27 cellular contexts compared by ENCODE assay signal in the genomic region with DNA sequence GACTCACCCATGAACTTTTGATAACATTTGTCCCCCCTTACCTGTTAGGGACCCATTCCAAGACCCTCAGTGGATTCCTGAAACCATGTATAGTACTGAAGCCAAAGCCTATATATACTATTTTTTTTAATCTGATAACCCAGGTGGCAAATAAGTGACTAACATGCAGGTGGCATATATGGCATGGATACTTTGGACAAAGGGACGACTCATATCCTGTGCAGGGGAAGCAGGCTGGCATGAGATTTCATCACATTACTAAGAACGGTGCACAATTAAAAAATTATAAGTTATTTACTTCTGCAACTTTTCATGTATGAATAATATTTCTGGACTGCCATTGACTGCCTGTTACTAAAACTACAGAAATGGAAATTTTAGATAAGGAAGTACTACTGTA.
"Had no signal": no experiment of that assay in that cellular context is flagged by ENCODE, and none has a peak within 500 bp of the region (broad histone marks: within the 10 kb centered on the region; RNA-seq: fewer than 3 reads in every experiment).

No MANE protein-coding gene starts in this region.

- H3K27me3 Mint-ChIP-seq: activated CD4-positive, alpha-beta memory T cell treated with anti-CD3 and anti-CD28 coated beads for 36 hours; activated CD4-positive, alpha-beta T cell treated with anti-CD3 and anti-CD28 coated beads, Interleukin-2, amount 10 ng/mL, durations not matched to agents 24 days and 14 days; activated naive CD4-positive, alpha-beta T cell treated with anti-CD3 and anti-CD28 coated beads, Interleukin-2, amount 50 U/mL, for 24 hours; activated naive CD8-positive, alpha-beta T cell treated with anti-CD3 and anti-CD28 coated beads, Interleukin-2, amount 50 U/mL, for 24 hours; central memory CD8-positive, alpha-beta T cell; dendritic cell treated with granulocyte-macrophage colony-stimulating factor and Interleukin-4, amounts not matched to agents 40 ng/mL and 50 ng/mL, for 4 days; natural killer cell treated with Interleukin-12 subunit alpha and Interleukin-12 subunit beta and Interleukin-15 and Interleukin-18, amount 100 ng/mL, for 72 hours; stimulated activated naive B cell treated with anti-CD40 and anti-IgM and Interleukin-4, amounts not matched to agents 10 μg/mL and 1 μg/mL and 100 μg/mL, for 72 hours had no signal

- H3K4me3 Mint-ChIP-seq: activated CD4-positive, alpha-beta memory T cell treated with anti-CD3 and anti-CD28 coated beads for 36 hours; activated CD4-positive, alpha-beta T cell treated with anti-CD3 and anti-CD28 coated beads, Interleukin-2, amount 10 ng/mL, durations not matched to agents 24 days and 14 days; activated naive CD4-positive, alpha-beta T cell treated with anti-CD3 and anti-CD28 coated beads, Interleukin-2, amount 50 U/mL, for 24 hours; activated naive CD8-positive, alpha-beta T cell treated with anti-CD3 and anti-CD28 coated beads, Interleukin-2, amount 50 U/mL, for 24 hours; central memory CD8-positive, alpha-beta T cell; dendritic cell treated with granulocyte-macrophage colony-stimulating factor and Interleukin-4, amounts not matched to agents 40 ng/mL and 50 ng/mL, for 4 days; endodermal cell; immature natural killer cell; natural killer cell treated with Interleukin-12 subunit alpha and Interleukin-12 subunit beta and Interleukin-15 and Interleukin-18, amount 100 ng/mL, for 72 hours; stimulated activated naive B cell treated with anti-CD40 and anti-IgM and Interleukin-4, amounts not matched to agents 10 μg/mL and 1 μg/mL and 100 μg/mL, for 72 hours had no signal

- H3K27ac ChIP-seq: gastrocnemius medialis, left lung, lower lobe of right lung, stomach, thyroid gland, upper lobe of left lung, vagina had no signal

- H3K9me3 ChIP-seq: gastrocnemius medialis, left lung, lower lobe of right lung, thyroid gland, upper lobe of left lung, vagina had no signal

- H3K9me3 Mint-ChIP-seq: activated CD4-positive, alpha-beta T cell treated with anti-CD3 and anti-CD28 coated beads, Interleukin-2, amount 10 ng/mL, durations not matched to agents 24 days and 14 days; activated naive CD4-positive, alpha-beta T cell treated with anti-CD3 and anti-CD28 coated beads, Interleukin-2, amount 50 U/mL, for 24 hours; activated naive CD8-positive, alpha-beta T cell treated with anti-CD3 and anti-CD28 coated beads, Interleukin-2, amount 50 U/mL, for 24 hours; endodermal cell had no signal

- H3K4me3 ChIP-seq: gastrocnemius medialis, left lung, lower lobe of right lung, stomach, thyroid gland, upper lobe of left lung, vagina had no signal

- H3K4me1 Mint-ChIP-seq: activated CD4-positive, alpha-beta T cell treated with anti-CD3 and anti-CD28 coated beads, Interleukin-2, amount 10 ng/mL, durations not matched to agents 24 days and 14 days; activated naive CD4-positive, alpha-beta T cell treated with anti-CD3 and anti-CD28 coated beads, Interleukin-2, amount 50 U/mL, for 24 hours; activated naive CD8-positive, alpha-beta T cell treated with anti-CD3 and anti-CD28 coated beads, Interleukin-2, amount 50 U/mL, for 24 hours; central memory CD8-positive, alpha-beta T cell; immature natural killer cell; stimulated activated naive B cell treated with anti-CD40 and anti-IgM and Interleukin-4, amounts not matched to agents 10 μg/mL and 1 μg/mL and 100 μg/mL, for 72 hours had no signal

- H3K36me3 ChIP-seq: gastrocnemius medialis, left lung, lower lobe of right lung, stomach, thyroid gland, upper lobe of left lung, vagina had no signal

- H3K27me3 ChIP-seq: gastrocnemius medialis, left lung, stomach, thyroid gland, upper lobe of left lung, vagina had no signal

- DNase-seq: activated CD4-positive, alpha-beta memory T cell treated with anti-CD3 and anti-CD28 coated beads for 36 hours; activated CD4-positive, alpha-beta T cell treated with anti-CD3 and anti-CD28 coated beads, Interleukin-2, amount 10 ng/mL, durations not matched to agents 24 days and 14 days; activated CD4-positive, CD25-positive, alpha-beta regulatory T cell treated with anti-CD3 and anti-CD28 coated beads, Interleukin-2, amount 50 U/mL, for 72 hours; activated CD8-positive, alpha-beta memory T cell treated with anti-CD3 and anti-CD28 coated beads, Interleukin-2, amount 50 U/mL, for 4 hours; activated naive CD8-positive, alpha-beta T cell treated with anti-CD3 and anti-CD28 coated beads, Interleukin-2, amount 50 U/mL, for 24 hours; activated T-cell treated with anti-CD3 and anti-CD28 coated beads, Interleukin-2, amount 50 U/mL, for 1 hour; amygdala; endodermal cell; gastrocnemius medialis; hypothalamus; immature natural killer cell; kidney; left lung; lower lobe of right lung; mesenchymal stem cell; right cardiac atrium; stimulated activated CD4-positive, alpha-beta T cell treated with anti-CD3 and anti-CD28 coated beads, Interleukin-15, amount 100 ng/mL, for 24 hours; stimulated activated CD4-positive, alpha-beta T cell treated with anti-CD3 and anti-CD28 coated beads, Interleukin-2, amount 100 ng/mL, for 24 hours; stimulated activated naive B cell treated with anti-CD40 and anti-IgM and Interleukin-4, amounts not matched to agents 10 μg/mL and 1 μg/mL and 100 μg/mL, for 72 hours; stomach; thyroid gland; upper lobe of left lung had no signal

- ATAC-seq: activated naive CD8-positive, alpha-beta T cell treated with anti-CD3 and anti-CD28 coated beads, Interleukin-2, amount 50 U/mL, for 24 hours; gastrocnemius medialis; left lung; lower lobe of right lung; natural killer cell treated with Interleukin-12 subunit alpha and Interleukin-12 subunit beta and Interleukin-15 and Interleukin-18, amount 100 ng/mL, for 72 hours; right cardiac atrium; stimulated activated naive B cell treated with anti-CD40 and anti-IgM and Interleukin-4, amounts not matched to agents 10 μg/mL and 1 μg/mL and 100 μg/mL, for 72 hours had no signal

- H3K36me3 Mint-ChIP-seq: activated CD4-positive, alpha-beta memory T cell treated with anti-CD3 and anti-CD28 coated beads for 36 hours; activated naive CD4-positive, alpha-beta T cell treated with anti-CD3 and anti-CD28 coated beads, Interleukin-2, amount 50 U/mL, for 24 hours; immature natural killer cell had no signal

- H3K4me1 ChIP-seq: gastrocnemius medialis, left lung, lower lobe of right lung, stomach, thyroid gland, upper lobe of left lung, vagina had no signal

- H3K27ac Mint-ChIP-seq: activated CD4-positive, alpha-beta memory T cell treated with anti-CD3 and anti-CD28 coated beads for 36 hours; activated CD4-positive, alpha-beta T cell treated with anti-CD3 and anti-CD28 coated beads, Interleukin-2, amount 10 ng/mL, durations not matched to agents 24 days and 14 days; activated naive CD4-positive, alpha-beta T cell treated with anti-CD3 and anti-CD28 coated beads, Interleukin-2, amount 50 U/mL, for 24 hours; activated naive CD8-positive, alpha-beta T cell treated with anti-CD3 and anti-CD28 coated beads, Interleukin-2, amount 50 U/mL, for 24 hours; dendritic cell treated with granulocyte-macrophage colony-stimulating factor and Interleukin-4, amounts not matched to agents 40 ng/mL and 50 ng/mL, for 4 days; endodermal cell; immature natural killer cell; natural killer cell treated with Interleukin-12 subunit alpha and Interleukin-12 subunit beta and Interleukin-15 and Interleukin-18, amount 100 ng/mL, for 72 hours; stimulated activated naive B cell treated with anti-CD40 and anti-IgM and Interleukin-4, amounts not matched to agents 10 μg/mL and 1 μg/mL and 100 μg/mL, for 72 hours had no signal
